ENCODE assay signal across 20 cellular contexts in the genomic region with DNA sequence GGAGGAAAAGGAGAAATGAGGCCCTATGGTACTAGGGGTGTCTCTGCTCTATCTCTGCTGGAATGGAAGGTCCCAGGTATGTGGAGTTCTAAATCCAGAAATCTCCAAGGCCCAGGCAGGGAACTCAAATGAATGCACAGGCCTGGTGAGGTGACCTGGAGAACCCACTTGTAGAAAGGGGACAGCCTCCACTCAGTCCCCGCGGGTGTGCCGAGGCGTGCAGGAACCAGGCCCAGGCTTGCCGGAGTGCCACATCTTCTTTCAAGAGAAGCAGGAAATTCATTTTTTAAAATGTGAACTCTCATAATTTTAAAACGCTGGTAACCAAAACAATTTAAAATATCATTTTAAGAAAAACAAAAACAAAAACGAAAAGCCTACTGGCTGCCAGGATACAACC. TPM values are rescaled to one million over a fixed set of nuclear protein-coding genes. Genes with fewer than 3 reads are reported as not detected.
DNase-seq lines count a peak whose midpoint lies in the region; ATAC-seq and TF ChIP-seq lines count a peak whose summit lies in the region.
"Had no signal": no experiment of that assay in that cellular context is flagged by ENCODE, and none has a peak within 500 bp of the region (broad histone marks: within the 10 kb centered on the region; RNA-seq: fewer than 3 reads in every experiment).

No MANE protein-coding gene starts in this region.

- H3K4me1 Mint-ChIP-seq in MCF 10A (ENCODE audit: insufficient read depth, unreplicated experiment), result no peaks in the 10 kb centered on the region
- peaks cover 24% of the 10 kb centered on the region for H3K4me1 Mint-ChIP-seq in nephron progenitor cell
- H3K4me1 Mint-ChIP-seq: CD4-positive, CD25-positive, alpha-beta regulatory T cell; CD8-positive, alpha-beta memory T cell; GM23338 had no signal

- no peak for ATAC-seq in HG02642 (IDR thresholded peaks at IDR 0.05; ENCODE audit: poor library complexity, unreplicated experiment)
- ATAC-seq in gastroesophageal sphincter, result no peak
- ATAC-seq: GM23338 had no signal

- TF ChIP-seq CTCF in breast epithelium (IDR thresholded peaks at IDR 0.05), result no peak
- no peak for TF ChIP-seq CTCF in MCF 10A (IDR thresholded peaks at IDR 0.05; ENCODE audit: unreplicated experiment)
- no peak for TF ChIP-seq CTCF in nephron progenitor cell (IDR thresholded peaks at IDR 0.05)
- TF ChIP-seq CTCF in gastroesophageal sphincter (IDR thresholded peaks at IDR 0.05), result no peak

- H3K27me3 Mint-ChIP-seq in MCF 10A (ENCODE audit: insufficient read depth, unreplicated experiment) (peaks cover 35% of the 10 kb centered on the region), nephron progenitor cell (ENCODE audit: low read depth, poor library complexity) (peaks cover 29% of the 10 kb centered on the region)

- H3K36me3 Mint-ChIP-seq in MCF 10A (ENCODE audit: insufficient read depth, unreplicated experiment) (peaks cover 13% of the 10 kb centered on the region), nephron progenitor cell (ENCODE audit: low read depth) (no peaks in the 10 kb centered on the region)
- H3K36me3 Mint-ChIP-seq: CD4-positive, CD25-positive, alpha-beta regulatory T cell; CD8-positive, alpha-beta memory T cell had no signal

- POLR2A ChIA-PET in MCF 10A (lab: Yijun Ruan, JAX), result no interaction called here

- TF ChIP-seq POLR2A in breast epithelium (IDR thresholded peaks at IDR 0.05), result no peak
- TF ChIP-seq POLR2A in gastroesophageal sphincter (IDR thresholded peaks at IDR 0.05), result no peak

- H3K4me1 ChIP-seq in breast epithelium (no peaks in the 10 kb centered on the region), gastroesophageal sphincter (no peaks in the 10 kb centered on the region)

- 83 to 94% methylated on average over 6 of the region's 7 CpGs for WGBS in gastroesophageal sphincter (ENCODE audit: low coverage in 1 of 2), 2 donors

- peak in 1 of 2 donors; percentile 36 for DNase-seq in breast epithelium (ENCODE audit: low spot score in 2 of 2)
- DNase-seq in MCF 10A (ENCODE audit: unreplicated experiment), result no peak
- no peak for DNase-seq in caudate nucleus (lab: John Stamatoyannopoulos, UW)
- DNase-seq in nephron progenitor cell, result no peak
- DNase-seq in NOMO-1 (lab: John Stamatoyannopoulos, UW; ENCODE audit: unreplicated experiment in 2 of 2), result no peak
- DNase-seq in HT-29 (ENCODE audit: low spot score), result no peak
- DNase-seq: 8988T; C1 segment of cervical spinal cord; CD4-positive, CD25-positive, alpha-beta regulatory T cell; CD8-positive, alpha-beta memory T cell; COR-L47; DMS 273 treated with DMSO at 0.1 percent for 48 hours; DMS53; GDM1; HCEC 1CT; IMR-90 had no signal

- no peak for TF ChIP-seq EP300 in gastroesophageal sphincter (IDR thresholded peaks at IDR 0.05)

- no TSS peak for BruUV-seq in MCF 10A (replicated peaks; lab: Mats Ljungman, UMichigan)

- H3K4me3 Mint-ChIP-seq in MCF 10A (ENCODE audit: unreplicated experiment), result no peak overlapping the region
- no peak overlapping the region for H3K4me3 Mint-ChIP-seq in nephron progenitor cell
- H3K4me3 Mint-ChIP-seq: CD4-positive, CD25-positive, alpha-beta regulatory T cell; CD8-positive, alpha-beta memory T cell; GM23338 had no signal

- H3K27ac ChIP-seq in breast epithelium (peak overlapping the region; percentile 12 to 33), caudate nucleus (ENCODE audit: low read depth, low read length) (peak overlapping the region; percentile 76), gastroesophageal sphincter (no peak overlapping the region)
- H3K27ac ChIP-seq: HL-60 had no signal

- no peaks in the 10 kb centered on the region for H3K9me3 Mint-ChIP-seq in MCF 10A (ENCODE audit: unreplicated experiment)
- no peaks in the 10 kb centered on the region for H3K9me3 Mint-ChIP-seq in nephron progenitor cell
- H3K9me3 Mint-ChIP-seq: CD8-positive, alpha-beta memory T cell; GM23338 had no signal

- no peaks in the 10 kb centered on the region for H3K9me3 ChIP-seq in breast epithelium
- no peaks in the 10 kb centered on the region for H3K9me3 ChIP-seq in gastroesophageal sphincter

- H3K36me3 ChIP-seq in breast epithelium (no peaks in the 10 kb centered on the region), gastroesophageal sphincter (no peaks in the 10 kb centered on the region)

- H3K4me3 ChIP-seq in breast epithelium, result no peak overlapping the region
- H3K4me3 ChIP-seq in gastroesophageal sphincter, result no peak overlapping the region
- H3K4me3 ChIP-seq: GM23338 had no signal

- H3K27ac Mint-ChIP-seq in MCF 10A (ENCODE audit: low read depth, unreplicated experiment), result no peak overlapping the region
- H3K27ac Mint-ChIP-seq in nephron progenitor cell, result peak overlapping the region; percentile 11
- H3K27ac Mint-ChIP-seq: CD4-positive, CD25-positive, alpha-beta regulatory T cell; GM23338 had no signal

- no peaks in the 10 kb centered on the region for H3K27me3 ChIP-seq in breast epithelium
- H3K27me3 ChIP-seq in gastroesophageal sphincter, result no peaks in the 10 kb centered on the region

- CTCF ChIA-PET in MCF 10A (lab: Yijun Ruan, JAX), result no interaction called here

- intact Hi-C loops in breast epithelium (cut with DNase I; ENCODE audit: low total_unique reads), result loop anchor here (10.0 kb wide), 1 partner anchor 146 kb away; no protein-coding TSS in a partner anchor
- intact Hi-C loops in MCF 10A (cut with micrococcal nuclease), result no loop called here

RNA-seq across cellular contexts. Expression of gene ADCY5, which starts 32.2 kb away (rescaled TPM):
- total RNA-seq in breast epithelium (10 to 100 TPM; 10.1 to 32.5 (median 11.5) TPM), MCF 10A (2022) (not detected in 2 replicates), gastroesophageal sphincter (100 to 1,000 TPM; 119 to 251 (median 185) TPM)
- 1.2 and 1.6 TPM in 2 replicates for total RNA-seq in HT-29 (2014; rRNA removed; shearing (Covaris generic))
- total RNA-seq: CD4-positive, CD25-positive, alpha-beta regulatory T cell had no signal

Comparison
In these comparisons a context has a peak if more than half of its experiments do, and no peak if none do; other contexts are left out.
1. H3K27ac ChIP-seq: peak in breast epithelium (2 of 2) and caudate nucleus (single experiment); none in gastroesophageal sphincter (0 of 4).